Comparison of ENCODE assay signal across 12 cellular contexts in the genomic region with DNA sequence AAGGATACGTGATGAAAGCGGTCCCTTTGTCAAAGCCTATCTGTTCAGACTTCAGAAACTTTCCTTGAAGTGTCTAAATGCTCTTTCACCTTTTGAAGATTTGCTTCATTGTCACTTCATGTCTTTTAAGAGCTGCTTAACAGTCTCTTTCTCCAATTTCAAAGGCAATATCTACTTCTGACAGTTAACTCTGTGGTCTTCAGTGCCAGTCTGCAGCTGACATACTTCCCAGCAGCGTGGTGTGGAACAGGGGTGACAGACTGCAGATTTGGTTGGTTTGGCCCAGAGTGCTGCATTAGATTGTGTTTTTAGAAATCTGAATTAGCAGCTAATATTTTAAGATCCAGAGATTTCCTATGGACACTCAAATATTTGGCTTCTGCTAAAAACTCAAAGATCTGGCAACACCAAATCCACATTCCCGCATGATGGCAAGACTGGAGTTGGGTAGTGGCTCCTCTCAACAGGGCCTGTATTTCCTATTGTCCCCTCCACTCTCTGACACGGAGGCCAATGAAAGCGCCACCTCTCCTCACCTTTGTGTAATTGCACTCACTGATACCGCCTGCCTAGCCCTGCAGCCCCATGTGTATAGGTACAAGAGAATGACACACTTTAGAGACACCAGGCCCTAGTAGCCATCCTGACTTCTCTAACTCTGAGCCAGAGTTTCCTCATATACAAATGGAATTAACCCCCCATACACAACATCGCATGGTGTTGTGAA. TPM values are rescaled to one million over a fixed set of nuclear protein-coding genes. Genes with fewer than 3 reads are reported as not detected.
DNase-seq lines count a peak whose midpoint lies in the region; ATAC-seq and TF ChIP-seq lines count a peak whose summit lies in the region.
"Had no signal": no experiment of that assay in that cellular context is flagged by ENCODE, and none has a peak within 500 bp of the region (broad histone marks: within the 10 kb centered on the region; RNA-seq: fewer than 3 reads in every experiment).

No MANE protein-coding gene starts in this region.

- peaks cover 54% of the 10 kb centered on the region for H4K20me1 ChIP-seq in GM23338 (replicated peaks; ENCODE audit: insufficient read depth)
- peaks cover 48% of the 10 kb centered on the region for H4K20me1 ChIP-seq in SK-N-SH (ENCODE audit: insufficient read depth)
- H4K20me1 ChIP-seq: BLaER1 had no signal

- H3K4me3 ChIP-seq in BE2C (ENCODE audit: low read depth, low read length) (no peak overlapping the region), GM23338 (no peak overlapping the region), SK-N-SH (ENCODE audit: low read depth in 2 of 2, low read length in 1 of 2) (no peak overlapping the region), tibial artery (no peak overlapping the region)
- H3K4me3 ChIP-seq: BLaER1 had no signal

- H3K27ac ChIP-seq in GM23338 (ENCODE audit: low read depth) (0 out of 2 replicates have a peak overlapping the region, but pooled peaks have one; percentile 42), SK-N-SH (ENCODE audit: low read depth in 2 of 2, low read length in 1 of 2) (no peak overlapping the region), tibial artery (no peak overlapping the region)
- H3K27ac ChIP-seq: BLaER1, parathyroid adenoma had no signal

- H3K4me1 Mint-ChIP-seq in GM23338, result 0 out of 3 replicates have a peak, but pooled peaks cover 4% of the 10 kb centered on the region

- intact Hi-C loops in tibial artery (cut with DNase I; ENCODE audit: low total_unique reads), result no loop called here

- H3K79me2 ChIP-seq in GM23338 (replicated peaks; ENCODE audit: insufficient read depth), result peaks cover 92% of the 10 kb centered on the region
- H3K79me2 ChIP-seq in SK-N-SH (ENCODE audit: insufficient read depth), result peaks cover 100% of the 10 kb centered on the region

- H3K9me3 Mint-ChIP-seq in GM23338, result no peaks in the 10 kb centered on the region

- no peak overlapping the region for H3K4me2 ChIP-seq in GM23338
- H3K4me2 ChIP-seq in SK-N-SH, result no peak overlapping the region
- H3K4me2 ChIP-seq: BLaER1 had no signal

- WGBS in SK-N-SH (ENCODE audit: low lambda C conversion rate), result 97% methylated on average over 8 of the region's 8 CpGs

- peak; percentile 37 for TF ChIP-seq CTCF in BE2C (IDR thresholded peaks at IDR 0.05; ENCODE audit: low read depth, low read length)
- TF ChIP-seq CTCF in GM23338 (conservative IDR thresholded peaks at IDR 0.05; ENCODE audit: low read depth in 2 of 2), result peak; percentile 59 to 80
- TF ChIP-seq CTCF in SK-N-SH (IDR thresholded peaks at IDR 0.05), result peak; percentile 17; the same call in 1 of the 2 replicates
- no peak for TF ChIP-seq CTCF in tibial artery (IDR thresholded peaks at IDR 0.05)

- no peaks in the 10 kb centered on the region for H3F3A ChIP-seq in GM23338 (replicated peaks; ENCODE audit: low read depth)
- H3F3A ChIP-seq in SK-N-SH (replicated peaks; ENCODE audit: insufficient read depth), result peaks cover 5% of the 10 kb centered on the region

- H3K27me3 ChIP-seq in BE2C (no peaks in the 10 kb centered on the region), GM23338 (ENCODE audit: insufficient read depth) (no peaks in the 10 kb centered on the region), SK-N-SH (ENCODE audit: insufficient read depth) (no peaks in the 10 kb centered on the region), tibial artery (no peaks in the 10 kb centered on the region)
- H3K27me3 ChIP-seq: BLaER1 had no signal

- H3K36me3 ChIP-seq in BE2C, result peaks cover 15% of the 10 kb centered on the region
- H3K36me3 ChIP-seq in GM23338 (ENCODE audit: insufficient read depth), result no peaks in the 10 kb centered on the region
- H3K36me3 ChIP-seq in SK-N-SH (replicated peaks in 1 of 2; ENCODE audit: control insufficient read depth in 1 of 2, insufficient read depth in 2 of 2, low read length in 1 of 2), result peaks cover 7 to 29% of the 10 kb centered on the region in 2 experiments
- H3K36me3 ChIP-seq in tibial artery, result no peaks in the 10 kb centered on the region
- H3K36me3 ChIP-seq: BLaER1 had no signal

- DNase-seq in BE2C, result no peak
- DNase-seq in GM23338 (ENCODE audit: low spot score), result peak; percentile 92
- no peak for DNase-seq in SK-N-SH
- DNase-seq in islet precursor cell, result peak; percentile 72
- no peak for DNase-seq in activated naive CD4-positive, alpha-beta T cell treated with anti-CD3 and anti-CD28 coated beads, Interleukin-2, amount 50 U/mL, for 16 hours
- no peak for DNase-seq in tibial artery
- DNase-seq: left ventricle myocardium superior, NCI-H2227 treated with DMSO at 0.1 percent for 48 hours had no signal

- H3K4me1 ChIP-seq in BE2C (peaks cover 4% of the 10 kb centered on the region; the same call in 1 of the 2 replicates), GM23338 (ENCODE audit: insufficient read depth) (peaks cover 8% of the 10 kb centered on the region; the same call in 1 of the 2 replicates), SK-N-SH (ENCODE audit: control insufficient read depth in 1 of 2, insufficient read depth in 2 of 2, low read depth in 1 of 2, low read length in 1 of 2) (peaks cover 0 to 12% of the 10 kb centered on the region in 2 experiments; a peak in 2 of 4 replicates), tibial artery (peaks cover 0 to 7% (median 0%) of the 10 kb centered on the region in 4 donors)
- H3K4me1 ChIP-seq: BLaER1 had no signal

- ATAC-seq in GM23338 (peak; percentile 100), GM19324 (IDR thresholded peaks at IDR 0.05; ENCODE audit: low FRiP score, unreplicated experiment) (no peak), GM21529 (IDR thresholded peaks at IDR 0.05; ENCODE audit: unreplicated experiment) (no peak)
- ATAC-seq: left ventricle myocardium superior had no signal

- TF ChIP-seq EP300 in SK-N-SH (IDR thresholded peaks at IDR 0.05; ENCODE audit: borderline replicate concordance in 1 of 2, low read depth in 1 of 2, low read length in 1 of 2), result no peak

- CTCF ChIA-PET in SK-N-SH (lab: Yijun Ruan, JAX), result interaction anchor here (0.8 to 3.3 kb wide), 6 partner anchors 10 to 81 kb away, joined by 3 to 10 read pairs (median 4); a partner anchor contains a TSS

- no peak overlapping the region for H3K4me3 Mint-ChIP-seq in GM23338

- no peaks in the 10 kb centered on the region for H3K36me3 Mint-ChIP-seq in GM23338 (ENCODE audit: low read depth)

- no peaks in the 10 kb centered on the region for H3K9me3 ChIP-seq in BE2C
- H3K9me3 ChIP-seq in SK-N-SH, result no peaks in the 10 kb centered on the region
- no peaks in the 10 kb centered on the region for H3K9me3 ChIP-seq in tibial artery
- H3K9me3 ChIP-seq: BLaER1 had no signal

- no peak overlapping the region for H3K9ac ChIP-seq in SK-N-SH
- H3K9ac ChIP-seq: BLaER1, parathyroid adenoma had no signal

- H2AFZ ChIP-seq in GM23338, result no peak overlapping the region
- no peak overlapping the region for H2AFZ ChIP-seq in SK-N-SH (ENCODE audit: low read depth)
- H2AFZ ChIP-seq: parathyroid adenoma had no signal

- no peak; the same call in 1 of the 2 replicates for TF ChIP-seq RAD21 in SK-N-SH (IDR thresholded peaks at IDR 0.05; ENCODE audit: low read length)

- H3K27me3 Mint-ChIP-seq in GM23338 (ENCODE audit: insufficient read depth, low read depth, poor library complexity), result no peaks in the 10 kb centered on the region

- no peak overlapping the region; the same call in 1 of the 2 replicates for H3K27ac Mint-ChIP-seq in GM23338

- POLR2A ChIA-PET in SK-N-SH (lab: Yijun Ruan, JAX), result interaction anchor here (1.1 kb wide), 1 partner anchor 10 kb away, joined by 4 read pairs; no protein-coding TSS in a partner anchor

- H3K9me2 ChIP-seq in GM23338 (ENCODE audit: insufficient read depth) (no peaks in the 10 kb centered on the region), SK-N-SH (no peaks in the 10 kb centered on the region)

TF ChIP-seq in GM23338, 12 proteins besides CTCF, POLR2A, EP300 and RAD21 (continues in another document):
- TF ChIP-seq EZH2phosphoT487 (IDR thresholded peaks at IDR 0.05; ENCODE audit: unreplicated experiment), result no peak
- TF ChIP-seq ZNF114 (CRISPR knock-in tag; IDR thresholded peaks at IDR 0.05), result no peak
- TF ChIP-seq STAT1 (IDR thresholded peaks at IDR 0.05; ENCODE audit: unreplicated experiment), result no peak
- no peak for TF ChIP-seq ZNF331 (CRISPR knock-in tag; IDR thresholded peaks at IDR 0.05; ENCODE audit: low read depth)
- TF ChIP-seq CREB1 (CRISPR knock-in tag; IDR thresholded peaks at IDR 0.05; ENCODE audit: low read depth), result no peak

TF ChIP-seq in SK-N-SH, 30 proteins besides CTCF, POLR2A, EP300 and RAD21 (continues in another document):
- TF ChIP-seq FOXJ3 (CRISPR knock-in tag; IDR thresholded peaks at IDR 0.05) (no peak), RCOR1 (IDR thresholded peaks at IDR 0.05; ENCODE audit: low read length) (no peak)

RNA-seq across cellular contexts. Expression of a gene that starts 11.5 kb away (rescaled TPM):
- polyA plus RNA-seq in BE2C (2012; ENCODE audit: insufficient read depth, insufficient read length, low read depth), result 90.4 TPM
- total RNA-seq in GM23338 (2014; rRNA removed; shearing (Covaris generic)), result 60.5 and 66.7 TPM in 2 replicates
- 15.2 and 15.6 TPM in 2 replicates for polyA plus RNA-seq in GM23338 (2016; fragmentation: Nextera tagmentation; extraction: Ambion mirVana)
- 64.3 and 87.0 TPM in 2 replicates for polyA plus RNA-seq in SK-N-SH (2012; rRNA removed)
- polyA plus RNA-seq in SK-N-SH (2012; cell fraction: cytosol; rRNA removed), result 73.1 and 82.6 TPM in 2 replicates
- 40.8 and 67.2 TPM in 2 replicates for polyA plus RNA-seq in SK-N-SH (2012; cell fraction: nucleus; rRNA removed)

RNA-seq across cellular contexts. Expression of a gene that starts 48.4 kb away (rescaled TPM):
- 8.8 TPM for polyA plus RNA-seq in BE2C (2012; ENCODE audit: insufficient read depth, insufficient read length, low read depth)
- total RNA-seq in GM23338 (2014; rRNA removed; shearing (Covaris generic)), result 11.8 and 21.4 TPM in 2 replicates
- polyA plus RNA-seq in GM23338 (2016; fragmentation: Nextera tagmentation; extraction: Ambion mirVana), result 10.4 and 12.9 TPM in 2 replicates
- 15.7 and 24.4 TPM in 2 replicates for polyA plus RNA-seq in SK-N-SH (2012; rRNA removed)
- 27.6 and 29.7 TPM in 2 replicates for polyA plus RNA-seq in SK-N-SH (2012; cell fraction: cytosol; rRNA removed)
- polyA plus RNA-seq in SK-N-SH (2012; cell fraction: nucleus; rRNA removed), result 4.5 and 10.6 TPM in 2 replicates

RNA-seq across cellular contexts. Expression of a gene that starts 50.1 kb away (rescaled TPM):
- polyA plus RNA-seq in BE2C (2012; ENCODE audit: insufficient read depth, insufficient read length, low read depth), result 3.6 TPM
- total RNA-seq in GM23338 (2014; rRNA removed; shearing (Covaris generic)), result 36.9 and 44.9 TPM in 2 replicates
- 10.2 and 11.6 TPM in 2 replicates for polyA plus RNA-seq in GM23338 (2016; fragmentation: Nextera tagmentation; extraction: Ambion mirVana)
- polyA plus RNA-seq in SK-N-SH (2012; rRNA removed), result 4.9 and 6.1 TPM in 2 replicates
- 7.3 and 7.5 TPM in 2 replicates for polyA plus RNA-seq in SK-N-SH (2012; cell fraction: cytosol; rRNA removed)
- polyA plus RNA-seq in SK-N-SH (2012; cell fraction: nucleus; rRNA removed), result 4.3 and 9.2 TPM in 2 replicates

Comparison
In these comparisons a context has a peak if more than half of its experiments do, and no peak if none do; other contexts are left out.
1. DNase-seq: peak in GM23338 (single experiment) and islet precursor cell (single experiment); none in BE2C (single experiment), SK-N-SH (single experiment), activated naive CD4-positive, alpha-beta T cell treated with anti-CD3 and anti-CD28 coated beads, Interleukin-2, amount 50 U/mL, for 16 hours (single experiment) and tibial artery (0 of 2).
2. CTCF ChIP-seq: peak in BE2C (single experiment), GM23338 (2 of 2) and SK-N-SH (single experiment); none in tibial artery (0 of 2).